ENCODE assay signal across 20 cellular contexts in the genomic region with DNA sequence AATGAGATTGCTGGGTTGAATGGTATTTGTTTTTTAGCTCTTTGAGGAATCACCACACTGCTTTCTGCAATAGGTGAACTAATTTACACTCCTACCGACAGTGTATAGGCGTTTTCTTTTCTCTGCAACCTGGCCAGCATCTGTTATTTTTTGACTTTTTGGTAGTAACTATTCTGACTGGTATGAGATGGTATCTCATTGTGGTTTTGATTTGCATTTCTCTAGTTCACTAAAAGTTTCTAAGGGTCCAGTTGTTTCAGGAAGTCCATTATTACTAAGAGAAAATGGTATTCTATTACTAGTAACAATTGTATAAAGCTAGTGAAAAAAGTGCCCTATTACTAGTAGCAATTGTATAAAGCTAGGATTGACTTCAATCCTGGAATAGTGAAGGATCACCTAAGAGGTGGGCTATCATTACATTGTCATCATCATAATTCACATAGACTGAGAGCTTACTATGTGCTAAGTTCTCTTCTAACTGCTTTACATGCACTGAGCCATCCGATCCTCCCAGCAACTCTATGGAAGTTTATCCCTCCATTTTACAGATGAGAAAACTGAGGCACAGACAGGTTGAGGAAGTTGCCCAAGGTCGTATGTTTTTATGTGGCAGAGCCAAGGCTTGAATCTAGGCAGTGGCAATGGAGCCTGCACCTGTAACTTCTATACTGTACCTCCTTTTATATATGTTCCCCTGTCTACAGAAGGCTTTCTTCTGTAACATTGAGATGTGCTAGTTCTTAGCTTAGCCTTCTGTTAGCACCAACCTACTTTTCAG. TPM values are rescaled to one million over a fixed set of nuclear protein-coding genes. Genes with fewer than 3 reads are reported as not detected.
A peak's percentile ranks its signal among the peaks of the same experiment; 100 is the strongest.
DNase-seq lines count a peak whose midpoint lies in the region; ATAC-seq lines count a peak whose summit lies in the region.
"Had no signal": no experiment of that assay in that cellular context is flagged by ENCODE, and none has a peak within 500 bp of the region (broad histone marks: within the 10 kb centered on the region; RNA-seq: fewer than 3 reads in every experiment).

No MANE protein-coding gene starts in this region.

- H3K27me3 Mint-ChIP-seq in activated CD8-positive, alpha-beta memory T cell treated with anti-CD3 and anti-CD28 coated beads, Interleukin-2, amount 10 ng/mL, durations not matched to agents 7 days and 5 days, result peaks cover 28% of the 10 kb centered on the region
- no peaks in the 10 kb centered on the region for H3K27me3 Mint-ChIP-seq in stimulated activated memory B cell treated with anti-CD40 and anti-IgM and Interleukin-4, amounts not matched to agents 10 μg/mL and 1 μg/mL and 100 μg/mL, for 72 hours
- H3K27me3 Mint-ChIP-seq in naive thymus-derived CD8-positive, alpha-beta T cell, result peaks cover 7 to 21% (median 10%) of the 10 kb centered on the region in 5 donors

- CTCF ChIA-PET in activated CD8-positive, alpha-beta memory T cell treated with anti-CD3 and anti-CD28 coated beads, Interleukin-2, amount 10 ng/mL, durations not matched to agents 7 days and 5 days (lab: Charles Lee), result interaction anchor here (0.8 to 1.4 kb wide), 7 partner anchors 8 to 531 kb away, joined by 3 to 5 read pairs (median 4); no protein-coding TSS in a partner anchor

- peaks cover 16% of the 10 kb centered on the region for H3K4me1 Mint-ChIP-seq in activated CD8-positive, alpha-beta memory T cell treated with anti-CD3 and anti-CD28 coated beads, Interleukin-2, amount 10 ng/mL, durations not matched to agents 7 days and 5 days
- H3K4me1 Mint-ChIP-seq in stimulated activated memory B cell treated with anti-CD40 and anti-IgM and Interleukin-4, amounts not matched to agents 10 μg/mL and 1 μg/mL and 100 μg/mL, for 72 hours, result no peaks in the 10 kb centered on the region
- H3K4me1 Mint-ChIP-seq in naive thymus-derived CD8-positive, alpha-beta T cell, result no peaks in the 10 kb centered on the region

- POLR2A ChIA-PET in naive thymus-derived CD8-positive, alpha-beta T cell (lab: Charles Lee), result no interaction called here

- DNase-seq in activated CD8-positive, alpha-beta memory T cell treated with anti-CD3 and anti-CD28 coated beads, Interleukin-2, amount 10 ng/mL, durations not matched to agents 7 days and 5 days, result no peak
- no peak for DNase-seq in activated CD8-positive, alpha-beta memory T cell treated with anti-CD3 and anti-CD28 coated beads, Interleukin-2, amount 50 U/mL, for 4 hours
- DNase-seq in naive thymus-derived CD8-positive, alpha-beta T cell, result no peak
- no peak for DNase-seq in iPS-NIHi7 (ENCODE audit: extremely low spot score)
- DNase-seq in mesenteric fat pad (ENCODE audit: low spot score), result no peak
- DNase-seq: activated CD4-positive, alpha-beta T cell treated with anti-CD3 and anti-CD28 coated beads for 48 hours; CD8-positive, alpha-beta T cell; heart left ventricle; kidney glomerular epithelial cell; NCI-H1694 treated with DMSO at 0.1 percent for 48 hours; posterior cingulate gyrus had no signal

- peaks cover 2% of the 10 kb centered on the region for H3K36me3 Mint-ChIP-seq in activated CD8-positive, alpha-beta memory T cell treated with anti-CD3 and anti-CD28 coated beads, Interleukin-2, amount 10 ng/mL, durations not matched to agents 7 days and 5 days
- no peaks in the 10 kb centered on the region for H3K36me3 Mint-ChIP-seq in stimulated activated memory B cell treated with anti-CD40 and anti-IgM and Interleukin-4, amounts not matched to agents 10 μg/mL and 1 μg/mL and 100 μg/mL, for 72 hours
- no peaks in the 10 kb centered on the region for H3K36me3 Mint-ChIP-seq in naive thymus-derived CD8-positive, alpha-beta T cell
- H3K36me3 Mint-ChIP-seq: CD8-positive, alpha-beta T cell had no signal

- H3K9me3 Mint-ChIP-seq in activated CD8-positive, alpha-beta memory T cell treated with anti-CD3 and anti-CD28 coated beads, Interleukin-2, amount 10 ng/mL, durations not matched to agents 7 days and 5 days (ENCODE audit: low read depth), result no peaks in the 10 kb centered on the region
- H3K9me3 Mint-ChIP-seq in stimulated activated memory B cell treated with anti-CD40 and anti-IgM and Interleukin-4, amounts not matched to agents 10 μg/mL and 1 μg/mL and 100 μg/mL, for 72 hours, result no peaks in the 10 kb centered on the region
- no peaks in the 10 kb centered on the region for H3K9me3 Mint-ChIP-seq in naive thymus-derived CD8-positive, alpha-beta T cell
- H3K9me3 Mint-ChIP-seq: activated T-helper 1 cell treated with anti-CD3 and anti-CD28 coated beads, Interleukin-12 subunit alpha, Interleukin-12 subunit beta, Interleukin-2, Interleukin-4 antibody, amounts not matched to agents 30 ng/mL and 10 ng/mL and 1 ng/mL, durations not matched to agents 14 hours and 24 hours and 36 hours; CD8-positive, alpha-beta T cell had no signal

- ATAC-seq in activated CD8-positive, alpha-beta memory T cell treated with anti-CD3 and anti-CD28 coated beads, Interleukin-2, amount 10 ng/mL, durations not matched to agents 7 days and 5 days, result peak; percentile 65
- ATAC-seq in HG02571 (IDR thresholded peaks at IDR 0.05; ENCODE audit: unreplicated experiment) (peak; percentile 44), HG03280 (IDR thresholded peaks at IDR 0.05; ENCODE audit: unreplicated experiment) (peak; percentile 49)
- ATAC-seq in stimulated activated memory B cell treated with anti-CD40 and anti-IgM and Interleukin-4, amounts not matched to agents 10 μg/mL and 1 μg/mL and 100 μg/mL, for 72 hours, result peak; percentile 55
- no peak for ATAC-seq in naive thymus-derived CD8-positive, alpha-beta T cell
- ATAC-seq: A549; CD8-positive, alpha-beta T cell; heart left ventricle had no signal

- no peak overlapping the region for H3K27ac Mint-ChIP-seq in activated CD8-positive, alpha-beta memory T cell treated with anti-CD3 and anti-CD28 coated beads, Interleukin-2, amount 10 ng/mL, durations not matched to agents 7 days and 5 days
- no peak overlapping the region for H3K27ac Mint-ChIP-seq in stimulated activated memory B cell treated with anti-CD40 and anti-IgM and Interleukin-4, amounts not matched to agents 10 μg/mL and 1 μg/mL and 100 μg/mL, for 72 hours
- H3K27ac Mint-ChIP-seq in naive thymus-derived CD8-positive, alpha-beta T cell, result no peak overlapping the region
- H3K27ac Mint-ChIP-seq: activated T-helper 1 cell treated with anti-CD3 and anti-CD28 coated beads, Interleukin-12 subunit alpha, Interleukin-12 subunit beta, Interleukin-2, Interleukin-4 antibody, amounts not matched to agents 30 ng/mL and 10 ng/mL and 1 ng/mL, durations not matched to agents 14 hours and 24 hours and 36 hours; CD8-positive, alpha-beta T cell had no signal

- no peak overlapping the region for H3K4me3 Mint-ChIP-seq in activated CD8-positive, alpha-beta memory T cell treated with anti-CD3 and anti-CD28 coated beads, Interleukin-2, amount 10 ng/mL, durations not matched to agents 7 days and 5 days
- H3K4me3 Mint-ChIP-seq in stimulated activated memory B cell treated with anti-CD40 and anti-IgM and Interleukin-4, amounts not matched to agents 10 μg/mL and 1 μg/mL and 100 μg/mL, for 72 hours, result no peak overlapping the region
- H3K4me3 Mint-ChIP-seq in naive thymus-derived CD8-positive, alpha-beta T cell, result no peak overlapping the region
- H3K4me3 Mint-ChIP-seq: activated T-helper 1 cell treated with anti-CD3 and anti-CD28 coated beads, Interleukin-12 subunit alpha, Interleukin-12 subunit beta, Interleukin-2, Interleukin-4 antibody, amounts not matched to agents 30 ng/mL and 10 ng/mL and 1 ng/mL, durations not matched to agents 14 hours and 24 hours and 36 hours; CD8-positive, alpha-beta T cell had no signal

RNA-seq across cellular contexts. Expression of gene SMIM36, which starts 13.4 kb away (rescaled TPM):
- total RNA-seq in activated CD8-positive, alpha-beta memory T cell treated with anti-CD3 and anti-CD28 coated beads, Interleukin-2, amount 10 ng/mL, durations not matched to agents 7 days and 5 days, result not detected
- total RNA-seq in naive thymus-derived CD8-positive, alpha-beta T cell, result not detected
- under 1 TPM in 1 of 3 donors, not detected in 2; 0.05 TPM for polyA plus RNA-seq in naive thymus-derived CD8-positive, alpha-beta T cell
- total RNA-seq in mesenteric fat pad, result not detected
- total RNA-seq: activated T-helper 1 cell treated with anti-CD3 and anti-CD28 coated beads, Interleukin-12 subunit alpha, Interleukin-12 subunit beta, Interleukin-2, Interleukin-4 antibody, amounts not matched to agents 30 ng/mL and 10 ng/mL and 1 ng/mL, durations not matched to agents 14 hours and 24 hours and 36 hours; CD8-positive, alpha-beta T cell; H1; heart left ventricle; NCI-H460; thoracic aorta had no signal
- polyA plus RNA-seq: A549, esophagus, H1, heart left ventricle had no signal

Comparison
In these comparisons a context has a peak if more than half of its experiments do, and no peak if none do; other contexts are left out.
1. ATAC-seq: peak in activated CD8-positive, alpha-beta memory T cell treated with anti-CD3 and anti-CD28 coated beads, Interleukin-2, amount 10 ng/mL, durations not matched to agents 7 days and 5 days (single experiment), HG02571 (single experiment), HG03280 (single experiment) and stimulated activated memory B cell treated with anti-CD40 and anti-IgM and Interleukin-4, amounts not matched to agents 10 μg/mL and 1 μg/mL and 100 μg/mL, for 72 hours (single experiment); none in naive thymus-derived CD8-positive, alpha-beta T cell (0 of 2).